In genomic region chr5:125422342-125422741, GRCh38 we compare ENCODE assay signal across 24 cellular contexts.
"Had no signal": no experiment of that assay in that cellular context is flagged by ENCODE, and none has a peak within 500 bp of the region (broad histone marks: within the 10 kb centered on the region; RNA-seq: fewer than 3 reads in every experiment).

No MANE protein-coding gene starts in this region.

- H3K4me1 ChIP-seq: prostate gland, sigmoid colon, spleen, testis, tibial artery had no signal

- H2AFZ ChIP-seq: hepatocyte had no signal

- H3K36me3 ChIP-seq: prostate gland, sigmoid colon, spleen, tibial artery had no signal

- FAIRE-seq: colon, frontal cortex, kidney had no signal

- H3K27me3 ChIP-seq: dorsolateral prefrontal cortex, hepatocyte, sigmoid colon, spleen, testis, tibial artery had no signal

- DNase-seq: dorsolateral prefrontal cortex; effector CD4-positive, alpha-beta T cell; kidney; mesenchymal stem cell; mucosa of descending colon; naive B cell; nucleus accumbens; right cardiac atrium; sigmoid colon; spleen; stimulated activated CD4-positive, alpha-beta T cell treated with anti-CD3 and anti-CD28 coated beads, Interleukin-4, amount 100 ng/mL, for 4 hours; stimulated activated naive CD8-positive, alpha-beta T cell treated with anti-CD3 and anti-CD28 coated beads, Interleukin-15, Interleukin-2, amounts not matched to agents 100 U/mL and 50 U/mL, for 24 hours; substantia nigra; testis; tibial artery had no signal

- H3K27me3 Mint-ChIP-seq: stimulated activated memory B cell treated with anti-CD40 and anti-IgM and Interleukin-4, amounts not matched to agents 10 μg/mL and 1 μg/mL and 100 μg/mL, for 72 hours had no signal

- H3K4me2 ChIP-seq: hepatocyte had no signal

- ATAC-seq: left lobe of liver; mucosa of descending colon; natural killer cell treated with Interleukin-12 subunit alpha and Interleukin-12 subunit beta and Interleukin-15 and Interleukin-18, amount 100 ng/mL, for 72 hours; right cardiac atrium; stimulated activated memory B cell treated with anti-CD40 and anti-IgM and Interleukin-4, amounts not matched to agents 10 μg/mL and 1 μg/mL and 100 μg/mL, for 72 hours; stimulated activated naive CD8-positive, alpha-beta T cell treated with anti-CD3 and anti-CD28 coated beads, Interleukin-15, Interleukin-2, amounts not matched to agents 100 U/mL and 50 U/mL, for 24 hours had no signal

- H3K36me3 Mint-ChIP-seq: mesothelial cell of epicardium; natural killer cell treated with Interleukin-12 subunit alpha and Interleukin-12 subunit beta and Interleukin-15 and Interleukin-18, amount 100 ng/mL, for 72 hours; stimulated activated memory B cell treated with anti-CD40 and anti-IgM and Interleukin-4, amounts not matched to agents 10 μg/mL and 1 μg/mL and 100 μg/mL, for 72 hours; type B pancreatic cell had no signal

- H3K9me3 ChIP-seq: mucosa of descending colon, prostate gland, sigmoid colon, spleen, testis, tibial artery had no signal

- H3K4me1 Mint-ChIP-seq: mesothelial cell of epicardium; naive B cell; stimulated activated memory B cell treated with anti-CD40 and anti-IgM and Interleukin-4, amounts not matched to agents 10 μg/mL and 1 μg/mL and 100 μg/mL, for 72 hours had no signal

- H3K79me2 ChIP-seq: hepatocyte had no signal

- H3K4me3 ChIP-seq: dorsolateral prefrontal cortex, hepatocyte, mucosa of descending colon, prostate gland, sigmoid colon, spleen, testis, tibial artery had no signal

- H3K27ac Mint-ChIP-seq: mesothelial cell of epicardium; naive B cell; natural killer cell treated with Interleukin-12 subunit alpha and Interleukin-12 subunit beta and Interleukin-15 and Interleukin-18, amount 100 ng/mL, for 72 hours; stimulated activated memory B cell treated with anti-CD40 and anti-IgM and Interleukin-4, amounts not matched to agents 10 μg/mL and 1 μg/mL and 100 μg/mL, for 72 hours; type B pancreatic cell had no signal

- H3K4me3 Mint-ChIP-seq: mesothelial cell of epicardium; naive B cell; natural killer cell treated with Interleukin-12 subunit alpha and Interleukin-12 subunit beta and Interleukin-15 and Interleukin-18, amount 100 ng/mL, for 72 hours; stimulated activated memory B cell treated with anti-CD40 and anti-IgM and Interleukin-4, amounts not matched to agents 10 μg/mL and 1 μg/mL and 100 μg/mL, for 72 hours; type B pancreatic cell had no signal

- H3K27ac ChIP-seq: dorsolateral prefrontal cortex, hepatocyte, prostate gland, sigmoid colon, spleen, testis, tibial artery had no signal
